ENCODE assay signal across 22 cellular contexts in genomic region chr14:98176910-98177309, GRCh38.
DNase-seq lines count a peak whose midpoint lies in the region; ATAC-seq and TF ChIP-seq lines count a peak whose summit lies in the region.
"Had no signal": no experiment of that assay in that cellular context is flagged by ENCODE, and none has a peak within 500 bp of the region (broad histone marks: within the 10 kb centered on the region; RNA-seq: fewer than 3 reads in every experiment).

No MANE protein-coding gene starts in this region.

- no peaks in the 10 kb centered on the region for H3K9me3 Mint-ChIP-seq in activated CD4-positive, alpha-beta T cell treated with anti-CD3 and anti-CD28 coated beads for 36 hours (ENCODE audit: low read depth)
- no peaks in the 10 kb centered on the region for H3K9me3 Mint-ChIP-seq in CD4-positive, alpha-beta T cell
- H3K9me3 Mint-ChIP-seq in activated CD4-positive, alpha-beta memory T cell treated with anti-CD3 and anti-CD28 coated beads, Interleukin-2, amount 10 ng/mL, durations not matched to agents 7 days and 5 days, result no peaks in the 10 kb centered on the region
- H3K9me3 Mint-ChIP-seq: GM23338 had no signal

- H3K4me1 ChIP-seq in effector memory CD4-positive, alpha-beta T cell (ENCODE audit: control insufficient read depth, insufficient read depth, low read length, poor library complexity, severe bottlenecking), result peaks cover 77% of the 10 kb centered on the region
- H3K4me1 ChIP-seq: Caco-2, heart left ventricle, psoas muscle, upper lobe of left lung had no signal

- peak overlapping the region; percentile 99 for H3K27ac Mint-ChIP-seq in activated CD4-positive, alpha-beta T cell treated with anti-CD3 and anti-CD28 coated beads for 36 hours
- peak overlapping the region; percentile 93 for H3K27ac Mint-ChIP-seq in CD4-positive, alpha-beta T cell
- peak overlapping the region; percentile 86 for H3K27ac Mint-ChIP-seq in activated CD4-positive, alpha-beta memory T cell treated with anti-CD3 and anti-CD28 coated beads, Interleukin-2, amount 10 ng/mL, durations not matched to agents 7 days and 5 days
- H3K27ac Mint-ChIP-seq: activated B cell treated with CpG ODN at 0.5 μM for 24 hours, GM23338 had no signal

- peaks cover 96% of the 10 kb centered on the region for H3K4me1 Mint-ChIP-seq in activated CD4-positive, alpha-beta T cell treated with anti-CD3 and anti-CD28 coated beads for 36 hours
- peaks cover 98% of the 10 kb centered on the region for H3K4me1 Mint-ChIP-seq in CD4-positive, alpha-beta T cell (ENCODE audit: low read depth)
- peaks cover 86% of the 10 kb centered on the region for H3K4me1 Mint-ChIP-seq in activated CD4-positive, alpha-beta memory T cell treated with anti-CD3 and anti-CD28 coated beads, Interleukin-2, amount 10 ng/mL, durations not matched to agents 7 days and 5 days
- H3K4me1 Mint-ChIP-seq: activated B cell treated with CpG ODN at 0.5 μM for 24 hours had no signal

- peaks cover 8% of the 10 kb centered on the region for H3K36me3 Mint-ChIP-seq in activated CD4-positive, alpha-beta T cell treated with anti-CD3 and anti-CD28 coated beads for 36 hours (ENCODE audit: low read depth)
- H3K36me3 Mint-ChIP-seq in CD4-positive, alpha-beta T cell (ENCODE audit: low read depth), result no peaks in the 10 kb centered on the region
- H3K36me3 Mint-ChIP-seq in activated CD4-positive, alpha-beta memory T cell treated with anti-CD3 and anti-CD28 coated beads, Interleukin-2, amount 10 ng/mL, durations not matched to agents 7 days and 5 days (ENCODE audit: low read depth), result peaks cover 3% of the 10 kb centered on the region

- intact Hi-C loops in activated CD4-positive, alpha-beta T cell treated with anti-CD3 and anti-CD28 coated beads for 36 hours (cut with DNase I, micrococcal nuclease), result loop anchor here (1.0 to 5.0 kb wide), 9 partner anchors 8 to 1096 kb away; partner anchors contain the start of gene BCL11B (in 1 of the 2)
- intact Hi-C loops in CD4-positive, alpha-beta T cell (cut with DNase I, micrococcal nuclease), result loop anchor here in 1 of 2 experiments (5.0 kb wide), 1 partner anchor 35 kb away; no protein-coding TSS in a partner anchor
- intact Hi-C loops in left colon (cut with DNase I, micrococcal nuclease), result no loop called here

- CTCF ChIA-PET in activated CD4-positive, alpha-beta T cell treated with anti-CD3 and anti-CD28 coated beads for 36 hours (lab: Charles Lee), result no interaction called here
- CTCF ChIA-PET in CD4-positive, alpha-beta T cell (lab: Charles Lee), result no interaction called here
- CTCF ChIA-PET in activated CD4-positive, alpha-beta memory T cell treated with anti-CD3 and anti-CD28 coated beads, Interleukin-2, amount 10 ng/mL, durations not matched to agents 7 days and 5 days (lab: Charles Lee), result interaction anchor here (1.9 to 3.1 kb wide), 2 partner anchors 9 to 12 kb away, joined by 7 to 14 read pairs; no protein-coding TSS in a partner anchor

- H3K27me3 Mint-ChIP-seq in activated CD4-positive, alpha-beta T cell treated with anti-CD3 and anti-CD28 coated beads for 36 hours, result no peaks in the 10 kb centered on the region
- H3K27me3 Mint-ChIP-seq in CD4-positive, alpha-beta T cell, result no peaks in the 10 kb centered on the region
- H3K27me3 Mint-ChIP-seq in activated CD4-positive, alpha-beta memory T cell treated with anti-CD3 and anti-CD28 coated beads, Interleukin-2, amount 10 ng/mL, durations not matched to agents 7 days and 5 days, result no peaks in the 10 kb centered on the region
- H3K27me3 Mint-ChIP-seq: activated B cell treated with CpG ODN at 0.5 μM for 24 hours had no signal

- no peaks in the 10 kb centered on the region for H3K36me3 ChIP-seq in effector memory CD4-positive, alpha-beta T cell (ENCODE audit: control insufficient read depth, insufficient read depth, low read length)
- H3K36me3 ChIP-seq: heart left ventricle, upper lobe of left lung had no signal

- no peaks in the 10 kb centered on the region for H3K27me3 ChIP-seq in CD4-positive, alpha-beta T cell (ENCODE audit: control insufficient read depth, insufficient read depth, low read length)
- no peaks in the 10 kb centered on the region for H3K27me3 ChIP-seq in effector memory CD4-positive, alpha-beta T cell (replicated peaks; ENCODE audit: control insufficient read depth, insufficient read depth, low read length, poor library complexity, severe bottlenecking)
- H3K27me3 ChIP-seq: heart left ventricle, upper lobe of left lung had no signal

- peak overlapping the region; percentile 78 for H3K27ac ChIP-seq in CD4-positive, alpha-beta T cell (ENCODE audit: low read depth, low read length)
- H3K27ac ChIP-seq in effector memory CD4-positive, alpha-beta T cell (ENCODE audit: insufficient read depth, low read length, poor library complexity, severe bottlenecking), result peak overlapping the region; percentile 69
- H3K27ac ChIP-seq: heart left ventricle, psoas muscle, upper lobe of left lung had no signal

- no peak for DNase-seq in activated CD4-positive, alpha-beta T cell treated with anti-CD3 and anti-CD28 coated beads for 36 hours
- DNase-seq in activated CD4-positive, alpha-beta T cell treated with anti-CD3 and anti-CD28 coated beads for 1 hour, result no peak
- DNase-seq in CD4-positive, alpha-beta T cell, result no peak
- DNase-seq in activated CD4-positive, alpha-beta memory T cell treated with anti-CD3 and anti-CD28 coated beads, Interleukin-2, amount 10 ng/mL, durations not matched to agents 7 days and 5 days, result no peak
- no peak for DNase-seq in effector memory CD4-positive, alpha-beta T cell
- DNase-seq in left colon, result no peak
- DNase-seq in DMS153 (lab: John Stamatoyannopoulos, UW), result no peak
- DNase-seq in NK-92 (lab: John Stamatoyannopoulos, UW; ENCODE audit: unreplicated experiment), result no peak
- DNase-seq: activated B cell treated with CpG ODN at 0.5 μM for 24 hours, Caco-2, cerebellar nuclear complex, DMS79 treated with DMSO at 0.1 percent for 48 hours, heart left ventricle, kidney glomerular epithelial cell, NCI-H1092 treated with DMSO at 0.1 percent for 48 hours, NCI-H2029, NCI-H226, psoas muscle, SK-N-SH, upper lobe of left lung had no signal

- H3K9me3 ChIP-seq in CD4-positive, alpha-beta T cell (ENCODE audit: control insufficient read depth, low read length), result no peaks in the 10 kb centered on the region
- H3K9me3 ChIP-seq in effector memory CD4-positive, alpha-beta T cell (ENCODE audit: control insufficient read depth, low read length), result no peaks in the 10 kb centered on the region
- H3K9me3 ChIP-seq: Caco-2, heart left ventricle, psoas muscle, SK-N-SH, upper lobe of left lung had no signal

- TF ChIP-seq CTCF in CD4-positive, alpha-beta T cell (IDR thresholded peaks at IDR 0.05), result no peak

- H3K4me3 ChIP-seq in effector memory CD4-positive, alpha-beta T cell (ENCODE audit: insufficient read depth, low read depth, low read length, poor library complexity, severe bottlenecking), result no peak overlapping the region
- H3K4me3 ChIP-seq: GM23338, heart left ventricle, lung, psoas muscle, upper lobe of left lung had no signal

- H3K4me3 Mint-ChIP-seq in activated CD4-positive, alpha-beta T cell treated with anti-CD3 and anti-CD28 coated beads for 36 hours, result peak overlapping the region; percentile 45
- H3K4me3 Mint-ChIP-seq in CD4-positive, alpha-beta T cell, result peak overlapping the region; percentile 46
- H3K4me3 Mint-ChIP-seq in activated CD4-positive, alpha-beta memory T cell treated with anti-CD3 and anti-CD28 coated beads, Interleukin-2, amount 10 ng/mL, durations not matched to agents 7 days and 5 days, result no peak overlapping the region
- H3K4me3 Mint-ChIP-seq: activated B cell treated with CpG ODN at 0.5 μM for 24 hours, GM23338 had no signal

- ATAC-seq in activated CD4-positive, alpha-beta T cell treated with anti-CD3 and anti-CD28 coated beads for 36 hours, result peak; percentile 31
- ATAC-seq in CD4-positive, alpha-beta T cell (ENCODE audit: poor library complexity), result no peak
- ATAC-seq in left colon, result no peak
- ATAC-seq: GM23338, heart left ventricle, psoas muscle had no signal

- POLR2A ChIA-PET in activated CD4-positive, alpha-beta T cell treated with anti-CD3 and anti-CD28 coated beads for 36 hours (lab: Charles Lee), result interaction anchor here (1.0 kb wide), 1 partner anchor 13 kb away, joined by 3 read pairs; no protein-coding TSS in a partner anchor
- POLR2A ChIA-PET in CD4-positive, alpha-beta T cell (lab: Charles Lee), result interaction anchor here (1.5 to 13.1 kb wide), 3 partner anchors 12 to 1090 kb away, joined by 5 to 468 read pairs (median 6); no protein-coding TSS in a partner anchor
- POLR2A ChIA-PET in activated CD4-positive, alpha-beta memory T cell treated with anti-CD3 and anti-CD28 coated beads, Interleukin-2, amount 10 ng/mL, durations not matched to agents 7 days and 5 days (lab: Charles Lee), result interaction anchor here (0.5 to 9.6 kb wide), 2 partner anchors 13 to 40 kb away, joined by 3 to 156 read pairs; no protein-coding TSS in a partner anchor

Comparison
In these comparisons a context has a peak if more than half of its experiments do, and no peak if none do; other contexts are left out.
1. intact Hi-C loops: an anchor here in activated CD4-positive, alpha-beta T cell treated with anti-CD3 and anti-CD28 coated beads for 36 hours (1.0 to 5.0 kb wide); none called in left colon.